Comparison of ENCODE assay signal across 31 cellular contexts in genomic region chr5:127601111-127601510, GRCh38. TPM values are rescaled to one million over a fixed set of nuclear protein-coding genes. Genes with fewer than 3 reads are reported as not detected.
A peak's percentile ranks its signal among the peaks of the same experiment; 100 is the strongest.
DNase-seq lines count a peak whose midpoint lies in the region; ATAC-seq, FAIRE-seq and TF ChIP-seq lines count a peak whose summit lies in the region.
"Had no signal": no experiment of that assay in that cellular context is flagged by ENCODE, and none has a peak within 500 bp of the region (broad histone marks: within the 10 kb centered on the region; RNA-seq: fewer than 3 reads in every experiment).

No MANE protein-coding gene starts in this region.

- intact Hi-C loops in pancreas (cut with DNase I) (no loop called here), left ventricle myocardium superior (cut with micrococcal nuclease) (no loop called here)

- H3K27me3 ChIP-seq in muscle layer of colon (ENCODE audit: control insufficient read depth in 1 of 2, insufficient read depth in 2 of 2, low read length in 2 of 2): no peaks in the 10 kb centered on the region
- no peaks in the 10 kb centered on the region for H3K27me3 ChIP-seq in pancreas
- H3K27me3 ChIP-seq: BE2C, BLaER1 had no signal

- H3K27ac ChIP-seq in RWPE1: no peak overlapping the region
- H3K27ac ChIP-seq in muscle layer of colon (ENCODE audit: low read depth, low read length): peak overlapping the region; percentile 19
- no peak overlapping the region for H3K27ac ChIP-seq in pancreas
- H3K27ac ChIP-seq: BLaER1 had no signal

- no peak for ATAC-seq in pancreas
- no peak for ATAC-seq in left ventricle myocardium superior

- H3K4me3 ChIP-seq in muscle layer of colon (ENCODE audit: low read depth in 1 of 2, low read length in 2 of 2) (no peak overlapping the region), pancreas (no peak overlapping the region)
- H3K4me3 ChIP-seq: BLaER1, GM12878 had no signal

- DNase-seq in RWPE1 (ENCODE audit: low spot score): no peak
- no peak for DNase-seq in pancreas
- DNase-seq in islet precursor cell: no peak
- no peak for DNase-seq in T-helper 9 cell
- no peak for DNase-seq in left ventricle myocardium superior
- DNase-seq: 8988T; ACHN; BE2C; C1 segment of cervical spinal cord; CD4-positive, alpha-beta memory T cell; CD4-positive, CD25-positive, alpha-beta regulatory T cell; CD8-positive, alpha-beta memory T cell; COR-L47; DMS 273 treated with DMSO at 0.1 percent for 48 hours; DMS153; DMS53; DMS79; DND-41; EL; GDM1 had no signal

- TF ChIP-seq CTCF in RWPE1 (conservative IDR thresholded peaks at IDR 0.05; ENCODE audit: low read depth) (0 out of 2 replicates have a peak, but pooled peaks have one; percentile 7), pancreas (IDR thresholded peaks at IDR 0.05) (no peak)

- H3K36me3 ChIP-seq in muscle layer of colon (ENCODE audit: insufficient read depth, low read length): no peaks in the 10 kb centered on the region
- no peaks in the 10 kb centered on the region for H3K36me3 ChIP-seq in pancreas
- H3K36me3 ChIP-seq: BE2C, BLaER1 had no signal

- POLR2A ChIA-PET in RWPE1 (lab: Yijun Ruan, JAX; ENCODE audit: low non-redundant PET): no interaction called here

- H3K4me1 ChIP-seq in muscle layer of colon (ENCODE audit: insufficient read depth, low read length) (peaks cover 18% of the 10 kb centered on the region), pancreas (no peaks in the 10 kb centered on the region)
- H3K4me1 ChIP-seq: BE2C had no signal

- WGBS in pancreas, 2 donors: 85 to 98% methylated on average over 1 of the region's 1 CpG

- H3K9me3 ChIP-seq in muscle layer of colon (ENCODE audit: low read length) (no peaks in the 10 kb centered on the region), pancreas (no peaks in the 10 kb centered on the region)
- H3K9me3 ChIP-seq: BE2C had no signal

- CTCF ChIA-PET in RWPE1 (lab: Yijun Ruan, JAX): no interaction called here

- H3K9ac ChIP-seq in muscle layer of colon (ENCODE audit: low read length): no peak overlapping the region
- H3K9ac ChIP-seq: BLaER1 had no signal

- peak; percentile 67 for FAIRE-seq in pancreas (lab: Jason Lieb, UNC)
- FAIRE-seq: A204.1, GM12878, GM12892, GM18507 had no signal

RNA-seq across cellular contexts. Expression of gene CTXN3, which starts 47.8 kb away (rescaled TPM):
- total RNA-seq in pancreas: not detected
- not detected for polyA plus RNA-seq in pancreas
- not detected for total RNA-seq in left ventricle myocardium superior
- total RNA-seq: A673; CD4-positive, alpha-beta memory T cell; CD4-positive, CD25-positive, alpha-beta regulatory T cell; CD8-positive, alpha-beta memory T cell; Daoy; G401; GM12878 had no signal
- polyA plus RNA-seq: AG04450; CD14-positive monocyte; CD4-positive, alpha-beta memory T cell; CD4-positive, CD25-positive, alpha-beta regulatory T cell; CD8-positive, alpha-beta memory T cell; GM12878 had no signal
